In the genomic region with DNA sequence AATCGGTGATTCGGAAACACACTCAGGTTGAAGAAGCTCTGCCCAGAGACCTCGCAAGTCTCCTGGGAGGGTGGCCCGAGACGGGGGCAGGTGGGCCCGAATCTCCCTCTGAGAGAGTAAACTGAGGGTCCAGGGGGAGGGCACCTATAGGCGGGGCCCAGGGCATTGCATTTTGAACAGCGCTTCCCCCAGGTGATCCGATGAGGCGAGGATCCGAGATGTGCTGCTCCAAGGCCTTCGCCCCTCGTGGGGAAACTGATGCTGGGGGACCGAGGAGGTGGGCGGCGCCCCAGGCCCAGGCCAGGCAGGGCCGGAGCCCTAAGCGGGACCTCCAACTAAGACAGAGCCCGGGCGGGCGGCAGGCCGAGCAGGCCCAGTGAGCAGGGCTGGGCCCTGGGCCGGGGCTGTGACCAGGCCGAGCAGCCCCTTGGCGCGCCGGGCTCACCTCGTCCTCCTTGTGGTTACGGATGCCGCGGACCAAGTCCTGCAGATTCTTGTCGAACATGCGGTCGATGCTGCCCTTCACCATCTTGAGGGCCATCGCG, we compare ENCODE assay signal across 6 cellular contexts. TPM values are rescaled to one million over a fixed set of nuclear protein-coding genes. Genes with fewer than 3 reads are reported as not detected.
A peak's percentile ranks its signal among the peaks of the same experiment; 100 is the strongest.
DNase-seq lines count a peak whose midpoint lies in the region; ATAC-seq and TF ChIP-seq lines count a peak whose summit lies in the region.

No MANE protein-coding gene starts in this region.

- DNase-seq in cardiac muscle cell (ENCODE audit: low read depth in 1 of 2, low spot score in 1 of 2) (no peak), Right ventricle myocardium inferior (ENCODE audit: missing footprints) (no peak), cerebellum (ENCODE audit: low spot score) (no peak)

- WGBS in urinary bladder, result under 1% methylated on average over 36 of the region's 36 CpGs

- H3K4me3 ChIP-seq in cardiac muscle cell (peak overlapping the region; percentile 98), WI38 (ENCODE audit: low read depth, low read length) (peak overlapping the region; percentile 79), iPS-11a (ENCODE audit: low read depth, low read length) (peak overlapping the region; percentile 97), urinary bladder (ENCODE audit: low read depth, low read length) (peak overlapping the region; percentile 95)

- H3K9me3 ChIP-seq in cardiac muscle cell (ENCODE audit: low read depth), result no peaks in the 10 kb centered on the region

- H3K27me3 ChIP-seq in cardiac muscle cell, result no peaks in the 10 kb centered on the region

- TF ChIP-seq CTCF in cardiac muscle cell (IDR thresholded peaks at IDR 0.05; ENCODE audit: low read depth, low read length), result no peak
- TF ChIP-seq CTCF in WI38 (IDR thresholded peaks at IDR 0.05; ENCODE audit: low read depth, low read length), result no peak

- H3K4me1 ChIP-seq in cardiac muscle cell (ENCODE audit: low read depth) (peaks cover 19% of the 10 kb centered on the region), urinary bladder (ENCODE audit: insufficient read depth) (no peaks in the 10 kb centered on the region)

- H3K27ac ChIP-seq in cardiac muscle cell (peak overlapping the region; percentile 95), urinary bladder (ENCODE audit: low read depth) (peak overlapping the region; percentile 51)

- no peak for ATAC-seq in Right ventricle myocardium inferior

- intact Hi-C loops in Right ventricle myocardium inferior (cut with DNase I), result loop anchor here (1.0 to 2.0 kb wide), 2 partner anchors 55 to 120 kb away; a partner anchor contains a TSS

- H3K36me3 ChIP-seq in cardiac muscle cell (no peaks in the 10 kb centered on the region), urinary bladder (ENCODE audit: insufficient read depth) (no peaks in the 10 kb centered on the region)

RNA-seq across cellular contexts. Expression of a gene that starts 0.5 kb away (rescaled TPM):
- total RNA-seq in cardiac muscle cell, result 118 and 125 TPM in 2 replicates
- 112 and 115 TPM in 2 replicates for polyA plus RNA-seq in cardiac muscle cell
- 71.8 TPM for total RNA-seq in Right ventricle myocardium inferior
- 48.9 TPM for total RNA-seq in urinary bladder
- polyA plus RNA-seq in urinary bladder, result 87.8 TPM
- 56.6 TPM for total RNA-seq in cerebellum

RNA-seq across cellular contexts. Expression of a gene that starts 12.9 kb away (rescaled TPM):
- 25.3 and 53.8 TPM in 2 replicates for total RNA-seq in cardiac muscle cell
- 15.6 and 19.1 TPM in 2 replicates for polyA plus RNA-seq in cardiac muscle cell
- total RNA-seq in Right ventricle myocardium inferior, result 9.7 TPM
- total RNA-seq in urinary bladder, result 5.3 TPM
- 6.7 TPM for polyA plus RNA-seq in urinary bladder
- 12.0 TPM for total RNA-seq in cerebellum

RNA-seq across cellular contexts. Expression of a gene that starts 54.2 kb away (rescaled TPM):
- 10.5 and 11.6 TPM in 2 replicates for total RNA-seq in cardiac muscle cell
- polyA plus RNA-seq in cardiac muscle cell, result 2.6 and 4.9 TPM in 2 replicates
- total RNA-seq in Right ventricle myocardium inferior, result 1.4 TPM
- total RNA-seq in urinary bladder, result 1.5 TPM
- 9.2 TPM for polyA plus RNA-seq in urinary bladder
- 4.4 TPM for total RNA-seq in cerebellum

RNA-seq across cellular contexts. Expression of a gene that starts 54.7 kb away (rescaled TPM):
- total RNA-seq in cardiac muscle cell (15.1 and 17.4 TPM in 2 replicates), Right ventricle myocardium inferior (14.3 TPM), urinary bladder (15.9 TPM), cerebellum (14.8 TPM)
- polyA plus RNA-seq in cardiac muscle cell (21.6 and 22.0 TPM in 2 replicates), urinary bladder (40.1 TPM)
